In the genomic region with DNA sequence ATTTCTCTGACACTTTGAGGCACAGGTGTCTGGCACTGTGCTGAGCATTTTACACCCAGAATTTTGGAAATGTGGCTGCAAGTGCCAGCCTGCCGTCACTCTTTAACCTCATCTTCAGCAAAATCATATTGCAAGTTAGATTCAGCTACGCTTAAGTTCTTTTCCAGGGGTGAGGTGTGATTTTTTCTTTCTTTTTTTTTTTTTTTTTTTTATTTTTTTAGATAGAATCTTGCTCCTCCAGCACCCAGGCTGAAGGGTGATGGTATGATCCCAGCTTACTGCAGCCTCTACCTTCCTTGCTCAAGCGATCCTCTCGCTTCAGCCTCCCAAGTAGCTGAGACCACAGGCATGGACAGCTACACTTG, we compare ENCODE assay signal across 1 cellular context.
TF ChIP-seq lines count a peak whose summit lies in the region.

No MANE protein-coding gene starts in this region.

TF ChIP-seq in K562, 482 proteins besides CTCF, POLR2A, EP300 and RAD21:
- TF ChIP-seq ZNF512 (tag; IDR thresholded peaks at IDR 0.05) (peak; percentile 40; the same call in 1 of the 2 replicates), ZNF384 (IDR thresholded peaks at IDR 0.05; ENCODE audit: low read depth, low read length) (0 out of 2 replicates have a peak, but pooled peaks have one; percentile 9), HCFC1 (IDR thresholded peaks at IDR 0.05; ENCODE audit: low read depth, low read length) (no peak), LARP7 (IDR thresholded peaks at IDR 0.05) (no peak), TRIM25 (IDR thresholded peaks at IDR 0.05; ENCODE audit: borderline replicate concordance) (no peak), ZNF12 (CRISPR knock-in tag; IDR thresholded peaks at IDR 0.05) (no peak), GATAD2A (IDR thresholded peaks at IDR 0.05) (no peak), POU5F1 (IDR thresholded peaks at IDR 0.05; ENCODE audit: borderline replicate concordance, low read depth, low read length, partially characterized antibody) (no peak)
